15 cellular contexts compared by ENCODE assay signal in genomic region chr10:125783957-125784356, GRCh38. TPM values are rescaled to one million over a fixed set of nuclear protein-coding genes. Genes with fewer than 3 reads are reported as not detected.
A peak's percentile ranks its signal among the peaks of the same experiment; 100 is the strongest.
DNase-seq lines count a peak whose midpoint lies in the region; ATAC-seq and TF ChIP-seq lines count a peak whose summit lies in the region.
"Had no signal": no experiment of that assay in that cellular context is flagged by ENCODE, and none has a peak within 500 bp of the region (broad histone marks: within the 10 kb centered on the region; RNA-seq: fewer than 3 reads in every experiment).

No MANE protein-coding gene starts in this region.

- H3K4me3 Mint-ChIP-seq in MCF 10A (ENCODE audit: unreplicated experiment) (no peak overlapping the region), Caco-2 (ENCODE audit: unreplicated experiment) (no peak overlapping the region)
- H3K4me3 Mint-ChIP-seq: CD8-positive, alpha-beta T cell had no signal

- ATAC-seq in GM18520 (IDR thresholded peaks at IDR 0.05; ENCODE audit: unreplicated experiment): peak; percentile 47
- ATAC-seq in GM21390 (IDR thresholded peaks at IDR 0.05; ENCODE audit: unreplicated experiment): peak; percentile 94
- ATAC-seq in HG03064 (IDR thresholded peaks at IDR 0.05; ENCODE audit: low read depth, unreplicated experiment): peak; percentile 83
- ATAC-seq: CD8-positive, alpha-beta T cell had no signal

- no peak overlapping the region for H3K4me3 ChIP-seq in OCI-LY7 (ENCODE audit: low read depth, low read length, poor library complexity, severe bottlenecking)
- no peak overlapping the region for H3K4me3 ChIP-seq in Caco-2 (ENCODE audit: low read depth, low read length)
- H3K4me3 ChIP-seq: GM23248, PC-9, spleen had no signal

- POLR2A ChIA-PET in OCI-LY7 (lab: Charles Lee) (interaction anchor here (0.6 to 3.2 kb wide), 4 partner anchors 12 to 50 kb away, joined by 3 to 27 read pairs (median 6); partner anchors contain the start of genes BCCIP and UROS), MCF 10A (lab: Yijun Ruan, JAX) (interaction anchor here (1.5 kb wide), 1 partner anchor 17 kb away, joined by 5 read pairs; no protein-coding TSS in a partner anchor), Caco-2 (lab: Charles Lee) (no interaction called here)

- intact Hi-C loops in OCI-LY7 (cut with micrococcal nuclease; ENCODE audit: unreplicated experiment): no loop called here
- intact Hi-C loops in MCF 10A (cut with micrococcal nuclease): no loop called here
- intact Hi-C loops in Caco-2 (cut with micrococcal nuclease; ENCODE audit: unreplicated experiment): no loop called here

- no peaks in the 10 kb centered on the region for H3K27me3 ChIP-seq in Caco-2 (replicated peaks; ENCODE audit: control insufficient read depth, insufficient read depth, low read length)
- H3K27me3 ChIP-seq: spleen had no signal

- BruUV-seq in OCI-LY7 (replicated peaks; lab: Mats Ljungman, UMichigan) (no TSS peak), MCF 10A (replicated peaks; lab: Mats Ljungman, UMichigan) (no TSS peak), Caco-2 (replicated peaks; lab: Mats Ljungman, UMichigan) (no TSS peak)

- H3K27me3 Mint-ChIP-seq in MCF 10A (ENCODE audit: insufficient read depth, unreplicated experiment) (no peaks in the 10 kb centered on the region), Caco-2 (ENCODE audit: insufficient read depth, unreplicated experiment) (peaks cover 4% of the 10 kb centered on the region)

- H3K9me3 Mint-ChIP-seq in MCF 10A (ENCODE audit: unreplicated experiment) (no peaks in the 10 kb centered on the region), Caco-2 (ENCODE audit: unreplicated experiment) (peaks cover 7% of the 10 kb centered on the region)
- H3K9me3 Mint-ChIP-seq: CD8-positive, alpha-beta T cell had no signal

- H3K4me1 ChIP-seq in OCI-LY7 (ENCODE audit: insufficient read depth, low read length, poor library complexity, severe bottlenecking): peaks cover 18% of the 10 kb centered on the region
- no peaks in the 10 kb centered on the region for H3K4me1 ChIP-seq in Caco-2

- no peaks in the 10 kb centered on the region for H3K79me2 ChIP-seq in OCI-LY7 (ENCODE audit: insufficient read depth, low read depth, low read length)

- H3K4me2 ChIP-seq in OCI-LY7 (ENCODE audit: low read length): 0 out of 2 replicates have a peak overlapping the region, but pooled peaks have one; percentile 16
- H3K4me2 ChIP-seq: PC-9 had no signal

- no peaks in the 10 kb centered on the region for H3K36me3 ChIP-seq in OCI-LY7 (ENCODE audit: insufficient read depth, low read length)
- no peaks in the 10 kb centered on the region; the same call in 1 of the 2 replicates for H3K36me3 ChIP-seq in Caco-2 (ENCODE audit: control insufficient read depth, insufficient read depth, low read length)

- H3K9me3 ChIP-seq in OCI-LY7 (ENCODE audit: low read length) (no peaks in the 10 kb centered on the region), Caco-2 (no peaks in the 10 kb centered on the region)
- H3K9me3 ChIP-seq: spleen had no signal

- no peak overlapping the region for H3K27ac ChIP-seq in OCI-LY7 (ENCODE audit: low read depth, low read length, poor library complexity, severe bottlenecking)
- H3K27ac ChIP-seq: GM23248, PC-9, spleen had no signal

- H3K27ac Mint-ChIP-seq in MCF 10A (ENCODE audit: low read depth, unreplicated experiment) (no peak overlapping the region), Caco-2 (ENCODE audit: unreplicated experiment) (no peak overlapping the region)
- H3K27ac Mint-ChIP-seq: CD8-positive, alpha-beta T cell had no signal

- CTCF ChIA-PET in OCI-LY7 (lab: Charles Lee; ENCODE audit: unreplicated experiment) (no interaction called here), MCF 10A (lab: Yijun Ruan, JAX) (no interaction called here), Caco-2 (lab: Charles Lee) (interaction anchor here (0.6 kb wide), 1 partner anchor 12 kb away, joined by 4 read pairs; no protein-coding TSS in a partner anchor)

- H3K4me1 Mint-ChIP-seq in MCF 10A (ENCODE audit: insufficient read depth, unreplicated experiment): no peaks in the 10 kb centered on the region
- no peaks in the 10 kb centered on the region for H3K4me1 Mint-ChIP-seq in Caco-2 (ENCODE audit: low read depth, unreplicated experiment)

- DNase-seq in OCI-LY7 (ENCODE audit: low spot score) (peak; percentile 21), MCF 10A (ENCODE audit: unreplicated experiment) (no peak), NCI-H524 treated with DMSO at 0.1 percent for 48 hours (lab: John Stamatoyannopoulos, UW) (no peak), HUDEP-2 (lab: John Stamatoyannopoulos, UW; ENCODE audit: unreplicated experiment in 76 of 76) (no peak), Caco-2 (no peak)
- DNase-seq: CD8-positive, alpha-beta T cell; effector CD8-positive, alpha-beta T cell; GM23248; PC-9; spleen; stimulated activated naive CD4-positive, alpha-beta T cell had no signal

- no peaks in the 10 kb centered on the region for H3K9me2 ChIP-seq in OCI-LY7 (ENCODE audit: insufficient read depth, low read length)

- H4K20me1 ChIP-seq in OCI-LY7 (ENCODE audit: insufficient read depth, low read length): no peaks in the 10 kb centered on the region

- TF ChIP-seq CTCF in OCI-LY7 (conservative IDR thresholded peaks at IDR 0.05; ENCODE audit: low read length) (no peak), MCF 10A (IDR thresholded peaks at IDR 0.05; ENCODE audit: unreplicated experiment) (no peak), Caco-2 (IDR thresholded peaks at IDR 0.05; ENCODE audit: insufficient read depth in 1 of 2, low read depth in 1 of 2, low read length in 1 of 2, severe bottlenecking in 1 of 2, unreplicated experiment in 1 of 2) (no peak)

- H2AFZ ChIP-seq in OCI-LY7 (ENCODE audit: low read length): 0 out of 2 replicates have a peak overlapping the region, but pooled peaks have one; percentile 21
- H2AFZ ChIP-seq: GM23248, PC-9 had no signal

- H3K36me3 Mint-ChIP-seq in MCF 10A (ENCODE audit: insufficient read depth, unreplicated experiment) (peaks cover 10% of the 10 kb centered on the region), Caco-2 (ENCODE audit: insufficient read depth, unreplicated experiment) (no peaks in the 10 kb centered on the region)

RNA-seq across cellular contexts. Expression of gene MMP21, which starts 8.3 kb away (rescaled TPM):
- total RNA-seq in OCI-LY7 (2014; rRNA removed; shearing (Covaris generic)): not detected in 2 replicates
- total RNA-seq in OCI-LY7 (2022) (not detected in 2 replicates), MCF 10A (2022) (not detected in 2 replicates), Caco-2 (2022) (not detected in 2 replicates)
- total RNA-seq: GM23248, M059J, PC-9 had no signal

RNA-seq across cellular contexts. Expression of gene UROS, which starts 39.1 kb away (rescaled TPM):
- total RNA-seq in OCI-LY7 (2014; rRNA removed; shearing (Covaris generic)): 37.3 and 39.7 TPM in 2 replicates
- 40.3 and 44.5 TPM in 2 replicates for total RNA-seq in OCI-LY7 (2022)
- total RNA-seq in MCF 10A (2022): 55.0 and 64.4 TPM in 2 replicates
- total RNA-seq in Caco-2 (2022): 53.2 and 53.4 TPM in 2 replicates

RNA-seq across cellular contexts. Expression of gene BCCIP, which starts 39.4 kb away (rescaled TPM):
- total RNA-seq in OCI-LY7 (2014; rRNA removed; shearing (Covaris generic)): 59.1 and 61.4 TPM in 2 replicates
- total RNA-seq in OCI-LY7 (2022) (81.1 and 96.2 TPM in 2 replicates), MCF 10A (2022) (70.8 and 88.2 TPM in 2 replicates), Caco-2 (2022) (87.3 and 91.2 TPM in 2 replicates)
